Comparison of ENCODE assay signal across 9 cellular contexts in the genomic region with DNA sequence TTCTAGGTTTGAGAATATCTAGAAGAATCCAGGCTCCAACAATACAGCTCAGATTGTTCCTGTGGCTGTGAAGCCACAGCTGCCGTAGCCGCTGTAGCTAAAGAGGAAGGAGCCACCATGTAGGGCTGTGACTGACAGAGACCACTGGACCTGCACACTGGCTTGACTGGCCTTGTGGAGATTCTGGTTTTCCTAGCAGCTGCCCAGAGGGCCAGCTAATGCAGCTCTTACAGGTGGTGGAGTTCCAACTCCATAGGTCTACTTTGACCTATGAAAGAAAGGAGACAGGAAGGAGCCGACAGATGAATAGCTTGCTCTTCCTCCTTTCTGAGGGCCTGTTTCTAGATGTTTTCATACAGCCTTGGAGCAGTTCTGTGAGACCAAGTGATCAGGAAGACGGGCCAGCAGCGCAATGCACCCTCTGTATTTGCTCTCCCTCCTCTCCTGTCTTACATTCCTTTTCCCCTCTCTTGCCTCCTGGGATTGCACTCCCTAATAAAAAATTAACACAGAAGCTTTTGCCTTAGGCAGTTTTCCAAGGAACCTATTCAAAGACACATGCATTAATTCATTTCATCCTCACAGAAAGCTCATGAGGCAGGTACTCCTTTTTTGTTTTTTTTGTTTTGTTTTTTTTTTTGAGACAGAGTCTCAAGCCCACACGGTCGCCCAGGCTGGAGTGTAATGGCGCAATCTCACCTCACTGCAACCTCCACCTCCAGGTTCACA. TPM values are rescaled to one million over a fixed set of nuclear protein-coding genes. Genes with fewer than 3 reads are reported as not detected.
DNase-seq lines count a peak whose midpoint lies in the region; ATAC-seq, FAIRE-seq and TF ChIP-seq lines count a peak whose summit lies in the region.
"Had no signal": no experiment of that assay in that cellular context is flagged by ENCODE, and none has a peak within 500 bp of the region (broad histone marks: within the 10 kb centered on the region; RNA-seq: fewer than 3 reads in every experiment).

No MANE protein-coding gene starts in this region.

- no peaks in the 10 kb centered on the region for H3K4me1 ChIP-seq in SJCRH30

- H3K36me3 Mint-ChIP-seq in neural crest cell (ENCODE audit: low read depth) = no peaks in the 10 kb centered on the region

- no peaks in the 10 kb centered on the region for H3K9me3 ChIP-seq in SJCRH30 (replicated peaks)

- H3K36me3 ChIP-seq in SJCRH30 = no peaks in the 10 kb centered on the region

- H3K4me3 ChIP-seq in SJCRH30 = no peak overlapping the region

- H3K27ac ChIP-seq in SJCRH30 = no peak overlapping the region

- H3K9me3 Mint-ChIP-seq in neural crest cell = no peaks in the 10 kb centered on the region

- peak; percentile 12 to 50 for DNase-seq in SJCRH30
- no peak for DNase-seq in neural crest cell (ENCODE audit: low read depth, low spot score)
- DNase-seq in NCI-H226 = no peak
- no peak for DNase-seq in urothelium cell line (ENCODE audit: low spot score)
- DNase-seq in RCC 7860 (ENCODE audit: low spot score) = no peak
- DNase-seq: hypothalamus had no signal

- ATAC-seq in GM19351 (IDR thresholded peaks at IDR 0.05; ENCODE audit: unreplicated experiment) = peak; percentile 73
- peak; percentile 56 for ATAC-seq in HG02870 (IDR thresholded peaks at IDR 0.05; ENCODE audit: unreplicated experiment)

- H3K27me3 ChIP-seq in SJCRH30 = no peaks in the 10 kb centered on the region

- H3K4me3 Mint-ChIP-seq in neural crest cell = no peak overlapping the region

- TF ChIP-seq CTCF in neural crest cell (conservative IDR thresholded peaks at IDR 0.05) = no peak

- FAIRE-seq in urothelium cell line (lab: Jason Lieb, UNC) = no peak
- FAIRE-seq in RCC 7860 (lab: Jason Lieb, UNC) = no peak
- FAIRE-seq: astrocyte had no signal

- H3K4me1 Mint-ChIP-seq in neural crest cell = no peaks in the 10 kb centered on the region

- H3K27ac Mint-ChIP-seq in neural crest cell (ENCODE audit: unreplicated experiment) = peak overlapping the region; percentile 44

- H3K27me3 Mint-ChIP-seq in neural crest cell (ENCODE audit: low read depth) = no peaks in the 10 kb centered on the region

RNA-seq across cellular contexts. Expression of gene MYB, which starts 51.8 kb away (rescaled TPM):
- total RNA-seq in SJCRH30 (2014; rRNA removed; shearing (Covaris generic)) = 5.3 and 6.4 TPM in 2 replicates
- 6.8 and 8.1 TPM in 2 replicates for total RNA-seq in neural crest cell
- total RNA-seq: astrocyte had no signal

Comparison
In these comparisons a context has a peak if more than half of its experiments do, and no peak if none do; other contexts are left out.
1. DNase-seq: peak in SJCRH30 (2 of 2); none in neural crest cell (single experiment), NCI-H226 (single experiment), urothelium cell line (single experiment) and RCC 7860 (single experiment).